Comparison of ENCODE assay signal across 4 cellular contexts in genomic region chr1:13297216-13297931, GRCh38. TPM values are rescaled to one million over a fixed set of nuclear protein-coding genes. Genes with fewer than 3 reads are reported as not detected.
"Had no signal": no experiment of that assay in that cellular context is flagged by ENCODE, and none has a peak within 500 bp of the region (broad histone marks: within the 10 kb centered on the region; RNA-seq: fewer than 3 reads in every experiment).

No MANE protein-coding gene starts in this region.

RNA-seq across cellular contexts. Expression of gene PRAMEF33, which starts 6.0 kb away (rescaled TPM):
- total RNA-seq: LHCN-M2, M059J, MCF 10A, NCI-H460 had no signal

RNA-seq across cellular contexts. Expression of gene PRAMEF8, which starts 12.4 kb away (rescaled TPM):
- total RNA-seq: LHCN-M2, M059J, MCF 10A, NCI-H460 had no signal

RNA-seq across cellular contexts. Expression of gene PRAMEF15, which starts 18.0 kb away (rescaled TPM):
- total RNA-seq: LHCN-M2, M059J, MCF 10A, NCI-H460 had no signal

RNA-seq across cellular contexts. Expression of gene PRAMEF5, which starts 43.4 kb away (rescaled TPM):
- total RNA-seq: LHCN-M2, M059J, MCF 10A, NCI-H460 had no signal

RNA-seq across cellular contexts. Expression of gene PRAMEF14, which starts 49.6 kb away (rescaled TPM):
- total RNA-seq: LHCN-M2, M059J, MCF 10A, NCI-H460 had no signal
